ENCODE assay signal across 27 cellular contexts in the genomic region with DNA sequence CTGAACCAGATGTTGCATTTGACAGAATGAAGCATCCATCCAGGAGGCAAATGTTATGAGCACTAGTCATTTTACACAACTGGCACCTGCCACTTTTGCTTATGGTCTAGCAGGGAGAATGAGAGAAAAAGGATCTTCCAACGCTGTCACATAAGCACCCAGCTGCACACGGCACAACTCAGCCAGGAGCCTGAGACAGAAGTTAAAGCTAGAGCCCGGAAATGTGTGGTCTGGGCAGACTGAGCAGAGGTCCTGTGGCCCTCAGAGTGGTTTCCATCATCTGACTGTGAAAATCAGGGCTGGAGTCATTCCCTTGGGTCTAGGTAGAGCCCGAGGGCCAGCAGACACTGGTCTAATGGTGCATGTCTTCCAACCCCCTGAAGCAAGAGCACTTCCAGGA.
"Had no signal": no experiment of that assay in that cellular context is flagged by ENCODE, and none has a peak within 500 bp of the region (broad histone marks: within the 10 kb centered on the region; RNA-seq: fewer than 3 reads in every experiment).

No MANE protein-coding gene starts in this region.

- H3K27me3 ChIP-seq: esophagus squamous epithelium, heart right ventricle, ovary, right lobe of liver, stomach, thyroid gland, vagina had no signal

- H3K27ac ChIP-seq: coronary artery, esophagus squamous epithelium, lower lobe of right lung, ovary, right lobe of liver, stomach, vagina had no signal

- H3K4me2 ChIP-seq: smooth muscle cell had no signal

- H3K36me3 ChIP-seq: ovary had no signal

- H3K27me3 Mint-ChIP-seq: naive thymus-derived CD8-positive, alpha-beta T cell had no signal

- H3K4me3 ChIP-seq: coronary artery, esophagus squamous epithelium, heart right ventricle, lower lobe of right lung, ovary, right lobe of liver, smooth muscle cell, stomach, thyroid gland, vagina had no signal

- ATAC-seq: left colon; lower lobe of right lung; naive thymus-derived CD8-positive, alpha-beta T cell; right lobe of liver; stimulated activated effector memory CD8-positive, alpha-beta T cell treated with anti-CD3 and anti-CD28 coated beads, Interleukin-12 subunit alpha, Interleukin-12 subunit beta, amount 100 ng/mL, for 72 hours had no signal

- H3K9me3 ChIP-seq: esophagus squamous epithelium, heart right ventricle, lower lobe of right lung, ovary, right lobe of liver, stomach, thyroid gland, vagina had no signal

- H3K9me3 Mint-ChIP-seq: naive thymus-derived CD8-positive, alpha-beta T cell; nephron progenitor cell; stimulated activated effector memory CD8-positive, alpha-beta T cell treated with anti-CD3 and anti-CD28 coated beads, Interleukin-12 subunit alpha, Interleukin-12 subunit beta, amount 100 ng/mL, for 72 hours had no signal

- H3K27ac Mint-ChIP-seq: naive thymus-derived CD8-positive, alpha-beta T cell; nephron progenitor cell; stimulated activated effector memory CD8-positive, alpha-beta T cell treated with anti-CD3 and anti-CD28 coated beads, Interleukin-12 subunit alpha, Interleukin-12 subunit beta, amount 100 ng/mL, for 72 hours had no signal

- H3K4me1 ChIP-seq: esophagus squamous epithelium, heart right ventricle, lower lobe of right lung, right lobe of liver, stomach, thyroid gland, vagina had no signal

- H3K4me3 Mint-ChIP-seq: naive thymus-derived CD8-positive, alpha-beta T cell; nephron progenitor cell; stimulated activated effector memory CD8-positive, alpha-beta T cell treated with anti-CD3 and anti-CD28 coated beads, Interleukin-12 subunit alpha, Interleukin-12 subunit beta, amount 100 ng/mL, for 72 hours had no signal

- DNase-seq: dermis blood vessel endothelial cell; effector memory CD4-positive, alpha-beta T cell; erythroblast; esophagus squamous epithelium; foreskin melanocyte; glutamatergic neuron; heart right ventricle; hippocampal formation; left colon; left ventricle myocardium superior; naive thymus-derived CD8-positive, alpha-beta T cell; nephron progenitor cell; occipital lobe; ovary; retina; right lobe of liver; stimulated activated CD4-positive, alpha-beta T cell treated with anti-CD3 and anti-CD28 coated beads, Interleukin-2, amount 100 ng/mL, for 24 hours; stimulated activated CD4-positive, alpha-beta T cell treated with anti-CD3 and anti-CD28 coated beads, Interleukin-4, amount 100 ng/mL, for 24 hours; stimulated activated naive CD4-positive, alpha-beta T cell treated with Interleukin-2 at 50 U/mL for 16 hours; stomach; thyroid gland; trophoblast cell had no signal

- H3K4me1 Mint-ChIP-seq: naive thymus-derived CD8-positive, alpha-beta T cell; nephron progenitor cell; stimulated activated effector memory CD8-positive, alpha-beta T cell treated with anti-CD3 and anti-CD28 coated beads, Interleukin-12 subunit alpha, Interleukin-12 subunit beta, amount 100 ng/mL, for 72 hours had no signal
